In the genomic region with DNA sequence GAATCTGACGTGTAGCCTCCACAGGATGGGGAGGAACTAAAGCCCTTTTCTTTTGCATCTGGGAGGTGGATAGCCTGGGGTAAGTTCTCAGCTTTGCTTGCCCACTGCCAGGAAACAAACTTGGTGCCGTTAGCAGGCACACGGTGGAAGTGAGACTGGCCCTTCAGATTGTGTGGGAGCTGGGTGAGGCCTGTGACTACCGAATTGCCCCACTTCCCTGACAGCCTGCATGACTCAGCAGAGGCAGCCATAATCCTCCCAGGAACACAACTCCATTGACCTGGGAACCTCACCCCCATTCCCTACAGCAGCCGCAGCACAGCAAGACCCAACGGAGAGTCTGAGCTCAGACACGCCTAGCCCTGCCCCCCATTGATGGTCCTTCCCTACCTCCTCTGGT, we compare ENCODE assay signal across 24 cellular contexts.
DNase-seq lines count a peak whose midpoint lies in the region; ATAC-seq and TF ChIP-seq lines count a peak whose summit lies in the region.
"Had no signal": no experiment of that assay in that cellular context is flagged by ENCODE, and none has a peak within 500 bp of the region (broad histone marks: within the 10 kb centered on the region; RNA-seq: fewer than 3 reads in every experiment).

No MANE protein-coding gene starts in this region.

- in situ Hi-C loops in brain microvascular endothelial cell (cut with HindIII; ENCODE audit: low pct_ligation_motif_present, low sequenced_read_pairs): no loop called here

- TF ChIP-seq CTCF in NB4 (IDR thresholded peaks at IDR 0.05; ENCODE audit: low read depth, low read length) (no peak), brain microvascular endothelial cell (IDR thresholded peaks at IDR 0.05; ENCODE audit: low read depth, low read length, missing control alignments) (no peak), WERI-Rb-1 (IDR thresholded peaks at IDR 0.05; ENCODE audit: low read depth, low read length) (no peak)

- no peak overlapping the region for H3K27ac ChIP-seq in brain microvascular endothelial cell
- no peak overlapping the region for H3K27ac ChIP-seq in WERI-Rb-1
- H3K27ac ChIP-seq: HL-60, psoas muscle had no signal

- no peak for ATAC-seq in left lobe of liver
- no peak for ATAC-seq in HG03442 (IDR thresholded peaks at IDR 0.05; ENCODE audit: unreplicated experiment)
- ATAC-seq: activated CD8-positive, alpha-beta T cell treated with anti-CD3 and anti-CD28 coated beads, Interleukin-2, amount 10 ng/mL, durations not matched to agents 7 days and 5 days; HCT116; psoas muscle; Right ventricle myocardium inferior had no signal

- H3K36me3 ChIP-seq in brain microvascular endothelial cell (replicated peaks) (no peaks in the 10 kb centered on the region), WERI-Rb-1 (no peaks in the 10 kb centered on the region)

- H3K4me3 ChIP-seq in NB4 (ENCODE audit: low read depth, low read length) (no peak overlapping the region), brain microvascular endothelial cell (ENCODE audit: low read depth, low read length) (no peak overlapping the region), WERI-Rb-1 (ENCODE audit: low read depth, low read length) (no peak overlapping the region)
- H3K4me3 ChIP-seq: psoas muscle had no signal

- no peak for TF ChIP-seq POLR2A in NB4 (IDR thresholded peaks at IDR 0.05; ENCODE audit: extremely low read depth, insufficient read length)

- no peaks in the 10 kb centered on the region for H3K9me3 ChIP-seq in WERI-Rb-1 (ENCODE audit: severe bottlenecking)
- H3K9me3 ChIP-seq: psoas muscle had no signal

- H3K27me3 ChIP-seq in brain microvascular endothelial cell (replicated peaks) (no peaks in the 10 kb centered on the region), WERI-Rb-1 (ENCODE audit: insufficient read depth, low read depth, severe bottlenecking) (no peaks in the 10 kb centered on the region)

- DNase-seq in CD1c-positive myeloid dendritic cell (ENCODE audit: extremely low spot score): peak; percentile 78
- DNase-seq in NB4 (ENCODE audit: low read depth): peak; percentile 43
- peak; percentile 1 for DNase-seq in brain microvascular endothelial cell
- DNase-seq in medulla oblongata (ENCODE audit: extremely low spot score): peak; percentile 1
- no peak for DNase-seq in left lobe of liver (ENCODE audit: low spot score)
- DNase-seq in WERI-Rb-1: no peak
- DNase-seq in NOMO-1 (lab: John Stamatoyannopoulos, UW; ENCODE audit: unreplicated experiment in 2 of 2): no peak
- DNase-seq: ACHN; activated B cell treated with CpG ODN at 0.5 μM for 24 hours; activated CD8-positive, alpha-beta T cell treated with anti-CD3 and anti-CD28 coated beads, Interleukin-2, amount 10 ng/mL, durations not matched to agents 7 days and 5 days; activated naive CD4-positive, alpha-beta T cell treated with anti-CD3 and anti-CD28 coated beads, Interleukin-2, amount 50 U/mL, for 16 hours; activated T-cell treated with anti-CD3 and anti-CD28 coated beads, Interleukin-2, amount 50 U/mL, for 24 hours; CD4-positive, CD25-positive, alpha-beta regulatory T cell; foreskin melanocyte; GF-D8; midbrain; NCI-H187 treated with DMSO at 0.1 percent for 48 hours; NCI-H446 treated with DMSO at 0.1 percent for 48 hours; psoas muscle; stimulated activated CD4-positive, alpha-beta T cell treated with anti-CD3 and anti-CD28 coated beads, Interleukin-4, amount 100 ng/mL, for 4 hours had no signal

Comparison
In these comparisons a context has a peak if more than half of its experiments do, and no peak if none do; other contexts are left out.
1. DNase-seq: peak in CD1c-positive myeloid dendritic cell (single experiment), NB4 (single experiment), brain microvascular endothelial cell (single experiment) and medulla oblongata (single experiment); none in left lobe of liver (single experiment), WERI-Rb-1 (single experiment) and NOMO-1 (0 of 2).